In the genomic region with DNA sequence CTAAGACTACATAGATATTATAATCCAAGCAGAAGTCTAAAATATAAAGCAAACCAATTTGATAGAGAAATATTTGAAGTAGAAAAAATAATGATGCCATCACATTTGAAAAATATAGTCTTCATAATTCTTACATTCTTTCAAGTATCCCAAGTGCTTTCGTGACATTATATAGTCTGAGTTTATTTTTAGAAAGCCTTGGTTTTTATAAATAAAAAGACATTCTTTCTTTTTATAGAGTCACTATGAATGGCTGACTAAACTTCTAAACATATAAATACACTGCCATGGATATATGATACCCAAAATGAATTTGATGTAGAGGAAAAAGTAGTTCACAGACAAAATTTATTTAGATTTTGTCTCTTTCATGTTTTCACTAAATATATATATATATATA, we compare ENCODE assay signal across 24 cellular contexts.
"Had no signal": no experiment of that assay in that cellular context is flagged by ENCODE, and none has a peak within 500 bp of the region (broad histone marks: within the 10 kb centered on the region; RNA-seq: fewer than 3 reads in every experiment).

No MANE protein-coding gene starts in this region.

- H3K27ac ChIP-seq: KMS-11, SJCRH30 had no signal

- H3K4me1 Mint-ChIP-seq: IgD-negative memory B cell had no signal

- H3K27me3 ChIP-seq: SJCRH30 had no signal

- H3K27ac Mint-ChIP-seq: IgD-negative memory B cell had no signal

- H3K9me3 Mint-ChIP-seq: IgD-negative memory B cell had no signal

- H3K36me3 Mint-ChIP-seq: IgD-negative memory B cell had no signal

- H3K4me3 Mint-ChIP-seq: IgD-negative memory B cell had no signal

- H3K9me3 ChIP-seq: SJCRH30 had no signal

- H3K9ac ChIP-seq: KMS-11 had no signal

- DNase-seq: NCI-H1092, NCI-H1105 treated with DMSO at 0.1 percent for 48 hours, NCI-H1417 treated with DMSO at 0.1 percent for 48 hours, NCI-H146, NCI-H1694 treated with DMSO at 0.1 percent for 48 hours, NCI-H1930, NCI-H2081, NCI-H2107, NCI-H2227 treated with DMSO at 0.1 percent for 48 hours, NCI-H446, NCI-H510A, NCI-H524 treated with DMSO at 0.1 percent for 48 hours, NCI-H69, NCI-H774, PC-3, SHP77 treated with DMSO at 0.1 percent for 48 hours, SJCRH30 had no signal

- ATAC-seq: HepG2, K562, Panc1, PC-3, Right ventricle myocardium inferior, SK-N-SH treated with all-trans-retinoic acid at 6 μM for 48 hours had no signal

- H3K4me3 ChIP-seq: K562, SJCRH30 had no signal

- H3K4me2 ChIP-seq: KMS-11 had no signal

- H3K36me3 ChIP-seq: SJCRH30 had no signal
